In genomic region chr6:29628419-29629281, GRCh38 we compare ENCODE assay signal across 8 cellular contexts. TPM values are rescaled to one million over a fixed set of nuclear protein-coding genes. Genes with fewer than 3 reads are reported as not detected.
DNase-seq lines count a peak whose midpoint lies in the region; ATAC-seq and TF ChIP-seq lines count a peak whose summit lies in the region.

No MANE protein-coding gene starts in this region.

- peak; percentile 49 for TF ChIP-seq CTCF in HFF-Myc (IDR thresholded peaks at IDR 0.05; ENCODE audit: low read depth, low read length, missing control alignments)

- peak overlapping the region; percentile 72 for H3K4me3 ChIP-seq in HFF-Myc (replicated peaks; ENCODE audit: low read depth, low read length)

- DNase-seq in Ammon's horn (ENCODE audit: low spot score) = peak; percentile 85
- DNase-seq in HFF-Myc (ENCODE audit: extremely low read depth, low read depth) = peak; percentile 69
- peak; percentile 93 for DNase-seq in NCI-H748 (lab: John Stamatoyannopoulos, UW; ENCODE audit: unreplicated experiment)
- DNase-seq in activated CD4-positive, alpha-beta T cell treated with anti-CD3 and anti-CD28 coated beads, Interleukin-2, amount 50 U/mL, for 48 hours = peak; percentile 70 to 74
- DNase-seq in dermis microvascular lymphatic vessel endothelial cell (ENCODE audit: low read depth in 2 of 2) = peak; percentile 16 to 76
- no peak for DNase-seq in left lobe of liver (ENCODE audit: low spot score)
- peak; percentile 69 for DNase-seq in stimulated activated CD4-positive, alpha-beta T cell treated with anti-CD3 and anti-CD28 coated beads, Interleukin-2, amount 100 ng/mL, for 24 hours
- no peak for DNase-seq in KG1 (lab: John Stamatoyannopoulos, UW)

- ATAC-seq in left lobe of liver = peak; percentile 73

RNA-seq across cellular contexts. Expression of gene GABBR1, which starts 4.3 kb away (rescaled TPM):
- total RNA-seq in dermis microvascular lymphatic vessel endothelial cell (1.9 and 2.9 TPM in 2 replicates), left lobe of liver (3.0 TPM)

RNA-seq across cellular contexts. Expression of gene MOG, which starts 28.2 kb away (rescaled TPM):
- total RNA-seq in dermis microvascular lymphatic vessel endothelial cell = not detected in 2 replicates
- total RNA-seq in left lobe of liver = not detected

RNA-seq across cellular contexts. Expression of gene OR2H2, which starts 43.7 kb away (rescaled TPM):
- total RNA-seq in dermis microvascular lymphatic vessel endothelial cell (not detected in 2 replicates), left lobe of liver (not detected)

RNA-seq across cellular contexts. Expression of gene ZFP57, which starts 52.3 kb away (rescaled TPM):
- total RNA-seq in dermis microvascular lymphatic vessel endothelial cell (0.51 and 0.63 TPM in 2 replicates), left lobe of liver (not detected)

Comparison
In these comparisons a context has a peak if more than half of its experiments do, and no peak if none do; other contexts are left out.
1. DNase-seq: peak in Ammon's horn (single experiment), HFF-Myc (single experiment), NCI-H748 (single experiment), activated CD4-positive, alpha-beta T cell treated with anti-CD3 and anti-CD28 coated beads, Interleukin-2, amount 50 U/mL, for 48 hours (2 of 2), dermis microvascular lymphatic vessel endothelial cell (2 of 2) and stimulated activated CD4-positive, alpha-beta T cell treated with anti-CD3 and anti-CD28 coated beads, Interleukin-2, amount 100 ng/mL, for 24 hours (2 of 2); none in left lobe of liver (single experiment) and KG1 (single experiment).